23 cellular contexts compared by ENCODE assay signal in genomic region chr7:92092210-92092609, GRCh38. TPM values are rescaled to one million over a fixed set of nuclear protein-coding genes. Genes with fewer than 3 reads are reported as not detected.
A peak's percentile ranks its signal among the peaks of the same experiment; 100 is the strongest.
DNase-seq lines count a peak whose midpoint lies in the region; ATAC-seq and TF ChIP-seq lines count a peak whose summit lies in the region.
"Had no signal": no experiment of that assay in that cellular context is flagged by ENCODE, and none has a peak within 500 bp of the region (broad histone marks: within the 10 kb centered on the region; RNA-seq: fewer than 3 reads in every experiment).

No MANE protein-coding gene starts in this region.

- intact Hi-C loops in colonic mucosa (cut with DNase I) (loop anchor here (10.0 kb wide), 2 partner anchors 77 to 143 kb away; no protein-coding TSS in a partner anchor), gastrocnemius medialis (cut with DNase I; ENCODE audit: low total_unique reads) (loop anchor here (10.0 kb wide), 1 partner anchor 123 kb away; no protein-coding TSS in a partner anchor)

- no peak for TF ChIP-seq EP300 in SK-N-SH (IDR thresholded peaks at IDR 0.05; ENCODE audit: borderline replicate concordance in 1 of 2, low read depth in 1 of 2, low read length in 1 of 2)

- H4K20me1 ChIP-seq in SK-N-SH (ENCODE audit: insufficient read depth) = no peaks in the 10 kb centered on the region

- H3K9me3 ChIP-seq in SK-N-SH = no peaks in the 10 kb centered on the region
- no peaks in the 10 kb centered on the region for H3K9me3 ChIP-seq in colonic mucosa
- H3K9me3 ChIP-seq in Peyer's patch = no peaks in the 10 kb centered on the region
- H3K9me3 ChIP-seq in gastrocnemius medialis = no peaks in the 10 kb centered on the region

- no peak overlapping the region for H2AFZ ChIP-seq in SK-N-SH (ENCODE audit: low read depth)

- peaks cover 65 to 88% of the 10 kb centered on the region in 2 experiments for H3K36me3 ChIP-seq in SK-N-SH (replicated peaks in 1 of 2; ENCODE audit: control insufficient read depth in 1 of 2, insufficient read depth in 2 of 2, low read length in 1 of 2)
- peaks cover 9% of the 10 kb centered on the region for H3K36me3 ChIP-seq in colonic mucosa
- H3K36me3 ChIP-seq in Peyer's patch = peaks cover 0 to 87% (median 0%) of the 10 kb centered on the region in 3 donors
- H3K36me3 ChIP-seq in gastrocnemius medialis = peaks cover 4 to 90% of the 10 kb centered on the region in 2 donors

- H3K79me2 ChIP-seq in SK-N-SH (ENCODE audit: insufficient read depth) = no peaks in the 10 kb centered on the region

- H3K27ac ChIP-seq in SK-N-SH (ENCODE audit: low read depth in 2 of 2, low read length in 1 of 2) = no peak overlapping the region
- no peak overlapping the region for H3K27ac ChIP-seq in colonic mucosa
- no peak overlapping the region for H3K27ac ChIP-seq in Peyer's patch
- no peak overlapping the region for H3K27ac ChIP-seq in gastrocnemius medialis
- H3K27ac ChIP-seq: KMS-11 had no signal

- peaks cover 8% of the 10 kb centered on the region for H3F3A ChIP-seq in SK-N-SH (replicated peaks; ENCODE audit: insufficient read depth)

- H3K27me3 ChIP-seq in SK-N-SH (ENCODE audit: insufficient read depth) (no peaks in the 10 kb centered on the region), colonic mucosa (no peaks in the 10 kb centered on the region), Peyer's patch (no peaks in the 10 kb centered on the region), gastrocnemius medialis (no peaks in the 10 kb centered on the region)

- no peak for TF ChIP-seq POLR2A in Peyer's patch (IDR thresholded peaks at IDR 0.05)
- no peak for TF ChIP-seq POLR2A in gastrocnemius medialis (IDR thresholded peaks at IDR 0.05)

- H3K4me2 ChIP-seq in SK-N-SH = no peak overlapping the region
- H3K4me2 ChIP-seq: KMS-11 had no signal

- CTCF ChIA-PET in SK-N-SH (lab: Yijun Ruan, JAX) = interaction anchor here (1.0 to 1.4 kb wide), 5 partner anchors 9 to 262 kb away, joined by 3 to 5 read pairs (median 4); no protein-coding TSS in a partner anchor

- H3K9me3 Mint-ChIP-seq in HFFc6 = no peaks in the 10 kb centered on the region
- H3K9me3 Mint-ChIP-seq: IgD-negative memory B cell had no signal

- in situ Hi-C loops in gastrocnemius medialis (cut with MboI; ENCODE audit: low sequenced_read_pairs in 4 of 4) = no loop called here

- DNase-seq in SK-N-SH (no peak), HFFc6 (peak; percentile 6), hepatic stellate cell (ENCODE audit: low spot score) (peak; percentile 19), colonic mucosa (no peak), Peyer's patch (no peak), NCI-H1417 (lab: John Stamatoyannopoulos, UW) (no peak), gastrocnemius medialis (no peak)
- DNase-seq: CD4-positive, CD25-positive, alpha-beta regulatory T cell; DMS153; HCEC 1CT; NCI-H1048; NCI-H1417 treated with DMSO at 0.1 percent for 48 hours; NCI-H187; NCI-H2081 treated with DMSO at 0.1 percent for 48 hours; NCI-H2171; NCI-H226; NCI-H510A; NCI-H69 had no signal

- 0 out of 2 replicates have a peak, but pooled peaks cover 2% of the 10 kb centered on the region for H3K27me3 Mint-ChIP-seq in HFFc6 (ENCODE audit: insufficient read depth)
- H3K27me3 Mint-ChIP-seq: CD4-positive, CD25-positive, alpha-beta regulatory T cell; IgD-negative memory B cell had no signal

- peaks cover 28% of the 10 kb centered on the region for H3K36me3 Mint-ChIP-seq in HFFc6 (ENCODE audit: low read depth)

- no peaks in the 10 kb centered on the region for H3K9me2 ChIP-seq in SK-N-SH

- ATAC-seq in SK-N-SH treated with all-trans-retinoic acid at 6 μM for 48 hours (peak; percentile 60; the same call in 2 of the 3 replicates), gastrocnemius medialis (no peak)
- ATAC-seq: GM12878, Panc1 had no signal

- no peak for TF ChIP-seq CTCF in SK-N-SH (IDR thresholded peaks at IDR 0.05)
- no peak for TF ChIP-seq CTCF in HFFc6 (IDR thresholded peaks at IDR 0.05)
- TF ChIP-seq CTCF in colonic mucosa (IDR thresholded peaks at IDR 0.05) = no peak
- no peak for TF ChIP-seq CTCF in Peyer's patch (IDR thresholded peaks at IDR 0.05)
- TF ChIP-seq CTCF in gastrocnemius medialis (IDR thresholded peaks at IDR 0.05 in 4 of 5, conservative IDR thresholded peaks at IDR 0.05 in 1 of 5) = no peak

- H3K4me3 Mint-ChIP-seq in HFFc6 = no peak overlapping the region
- H3K4me3 Mint-ChIP-seq: CD4-positive, CD25-positive, alpha-beta regulatory T cell; IgD-negative memory B cell had no signal

- H3K9ac ChIP-seq in SK-N-SH (no peak overlapping the region), colonic mucosa (ENCODE audit: low read depth in 2 of 2, low read length in 2 of 2) (no peak overlapping the region)
- H3K9ac ChIP-seq: KMS-11 had no signal

- no peaks in the 10 kb centered on the region for H3K4me1 ChIP-seq in SK-N-SH (ENCODE audit: control insufficient read depth in 1 of 2, insufficient read depth in 2 of 2, low read depth in 1 of 2, low read length in 1 of 2)
- H3K4me1 ChIP-seq in colonic mucosa = no peaks in the 10 kb centered on the region
- no peaks in the 10 kb centered on the region for H3K4me1 ChIP-seq in Peyer's patch
- H3K4me1 ChIP-seq in gastrocnemius medialis = no peaks in the 10 kb centered on the region

- POLR2A ChIA-PET in SK-N-SH (lab: Yijun Ruan, JAX) = no interaction called here

- no peak overlapping the region for H3K27ac Mint-ChIP-seq in HFFc6
- H3K27ac Mint-ChIP-seq: CD4-positive, CD25-positive, alpha-beta regulatory T cell; IgD-negative memory B cell had no signal

- H3K4me3 ChIP-seq in SK-N-SH (ENCODE audit: low read depth in 2 of 2, low read length in 1 of 2) (no peak overlapping the region), colonic mucosa (no peak overlapping the region), Peyer's patch (no peak overlapping the region), gastrocnemius medialis (no peak overlapping the region)
- H3K4me3 ChIP-seq: GM12878 had no signal

- TF ChIP-seq RAD21 in SK-N-SH (IDR thresholded peaks at IDR 0.05; ENCODE audit: low read length) = no peak

- H3K4me1 Mint-ChIP-seq in HFFc6 (ENCODE audit: low read depth) = peaks cover 20% of the 10 kb centered on the region
- H3K4me1 Mint-ChIP-seq: CD4-positive, CD25-positive, alpha-beta regulatory T cell; IgD-negative memory B cell had no signal

- WGBS in SK-N-SH (ENCODE audit: low lambda C conversion rate) = 95% methylated on average over 1 of the region's 1 CpG

TF ChIP-seq in SK-N-SH treated with all-trans-retinoic acid at 6 μM for 48 hours, 23 proteins besides CTCF, POLR2A, EP300 and RAD21:
- TF ChIP-seq ISL1 (CRISPR knock-in tag; IDR thresholded peaks at IDR 0.05) (peak; percentile 78), ZNF565 (CRISPR knock-in tag; conservative IDR thresholded peaks at IDR 0.05; ENCODE audit: low read depth) (no peak), CSDC2 (CRISPR knock-in tag; IDR thresholded peaks at IDR 0.05) (no peak), ARNTL (CRISPR knock-in tag; IDR thresholded peaks at IDR 0.05; ENCODE audit: borderline replicate concordance, low read depth) (no peak)

TF ChIP-seq in SK-N-SH, 30 proteins besides CTCF, POLR2A, EP300 and RAD21:
- TF ChIP-seq RXRA (IDR thresholded peaks at IDR 0.05; ENCODE audit: borderline replicate concordance, low read depth) (no peak), NRF1 (IDR thresholded peaks at IDR 0.05; ENCODE audit: low read depth, low read length) (no peak), FOXJ3 (CRISPR knock-in tag; IDR thresholded peaks at IDR 0.05) (no peak), POLR2AphosphoS5 (IDR thresholded peaks at IDR 0.05; ENCODE audit: low read depth, low read length) (no peak), GATA2 (CRISPR knock-in tag; IDR thresholded peaks at IDR 0.05) (no peak), RCOR1 (IDR thresholded peaks at IDR 0.05; ENCODE audit: low read length) (no peak), CHD2 (IDR thresholded peaks at IDR 0.05; ENCODE audit: low read length, partially characterized antibody) (no peak), MEF2A (IDR thresholded peaks at IDR 0.05; ENCODE audit: borderline replicate concordance, low read depth) (no peak), EZH2phosphoT487 (IDR thresholded peaks at IDR 0.05; ENCODE audit: borderline replicate concordance, low read depth) (no peak), JUND (IDR thresholded peaks at IDR 0.05) (no peak), GABPA (IDR thresholded peaks at IDR 0.05; ENCODE audit: low read depth) (no peak), MXI1 (IDR thresholded peaks at IDR 0.05; ENCODE audit: low read depth, low read length) (no peak), ZBTB33 (IDR thresholded peaks at IDR 0.05; ENCODE audit: borderline replicate concordance, low read depth) (no peak), SIN3A (IDR thresholded peaks at IDR 0.05; ENCODE audit: borderline replicate concordance, low read depth, low read length) (no peak), PBX3 (IDR thresholded peaks at IDR 0.05) (no peak)

RNA-seq across cellular contexts. Expression of gene CYP51A1, which starts 42.1 kb away (rescaled TPM):
- polyA plus RNA-seq in SK-N-SH (2012; rRNA removed) = 4.3 and 4.7 TPM in 2 replicates
- polyA plus RNA-seq in SK-N-SH (2012; cell fraction: cytosol; rRNA removed) = 8.8 and 12.1 TPM in 2 replicates
- 3.2 and 3.6 TPM in 2 replicates for polyA plus RNA-seq in SK-N-SH (2012; cell fraction: nucleus; rRNA removed)
- total RNA-seq in HFFc6 (2021; fragmentation: NEBNext Ultra II Directional; extraction: Animal tissue kit (Norgen Biotek cat#: 25700)) = 10 to 100 TPM; 34.9 to 43.8 (median 38.2) TPM
- 100 to 1,000 TPM; 125 to 322 TPM for total RNA-seq in colonic mucosa
- total RNA-seq in Peyer's patch = 100 to 1,000 TPM in 2 of 4 donors, 10 to 100 TPM in 2; 11.6 to 137 (median 105) TPM
- 10 to 100 TPM in 2 of 4 donors, 1 to 10 TPM in 2; 4.7 to 13.3 (median 9.7) TPM for total RNA-seq in gastrocnemius medialis

Comparison
In these comparisons a context has a peak if more than half of its experiments do, and no peak if none do; other contexts are left out.
1. DNase-seq: peak in HFFc6 (single experiment) and hepatic stellate cell (single experiment); none in SK-N-SH (single experiment), colonic mucosa (single experiment), Peyer's patch (0 of 3), NCI-H1417 (0 of 3) and gastrocnemius medialis (0 of 2).